Comparison of ENCODE assay signal across 25 cellular contexts in the genomic region with DNA sequence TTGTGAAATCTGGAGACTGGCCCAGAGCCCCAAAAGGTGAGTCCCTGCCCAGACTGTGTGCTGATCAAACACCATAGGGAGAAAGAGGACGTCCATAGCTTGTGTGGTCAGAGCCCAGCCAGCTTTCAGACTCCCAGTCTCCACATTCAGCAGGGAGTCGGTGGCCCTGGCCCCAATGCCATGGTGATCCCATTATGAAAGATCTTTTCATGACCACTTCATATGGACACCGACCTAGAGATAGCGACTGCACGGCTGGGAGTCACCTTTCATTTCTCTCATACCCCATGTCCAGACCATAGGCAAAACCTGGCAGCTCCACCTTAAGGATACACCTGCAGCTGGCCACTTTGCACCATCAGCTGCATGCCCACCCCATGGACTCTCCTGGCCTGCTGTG.
DNase-seq lines count a peak whose midpoint lies in the region; ATAC-seq and TF ChIP-seq lines count a peak whose summit lies in the region.
"Had no signal": no experiment of that assay in that cellular context is flagged by ENCODE, and none has a peak within 500 bp of the region (broad histone marks: within the 10 kb centered on the region; RNA-seq: fewer than 3 reads in every experiment).

No MANE protein-coding gene starts in this region.

- H3K27me3 Mint-ChIP-seq in activated T-cell treated with anti-CD3 and anti-CD28 coated beads, Interleukin-2, amount 50 U/mL, for 24 hours: peaks cover 9% of the 10 kb centered on the region
- H3K27me3 Mint-ChIP-seq in activated T-cell treated with anti-CD3 and anti-CD28 coated beads, Interleukin-2, amount 50 U/mL, for 72 hours (ENCODE audit: low read depth): peaks cover 19% of the 10 kb centered on the region
- no peaks in the 10 kb centered on the region for H3K27me3 Mint-ChIP-seq in activated naive CD8-positive, alpha-beta T cell treated with anti-CD3 and anti-CD28 coated beads, Interleukin-2, amount 50 U/mL, for 24 hours

- no peak for TF ChIP-seq EP300 in stomach (IDR thresholded peaks at IDR 0.05)

- no peak for ATAC-seq in activated T-cell treated with anti-CD3 and anti-CD28 coated beads, Interleukin-2, amount 50 U/mL, for 72 hours (replicated peaks in 1 of 2)
- ATAC-seq in left lobe of liver (no peak), HG02759 (IDR thresholded peaks at IDR 0.05; ENCODE audit: unreplicated experiment) (no peak)
- no peak for ATAC-seq in activated naive CD8-positive, alpha-beta T cell treated with anti-CD3 and anti-CD28 coated beads, Interleukin-2, amount 50 U/mL, for 24 hours

- H3K9me3 Mint-ChIP-seq in activated T-cell treated with anti-CD3 and anti-CD28 coated beads, Interleukin-2, amount 50 U/mL, for 24 hours: no peaks in the 10 kb centered on the region
- H3K9me3 Mint-ChIP-seq in activated T-cell treated with anti-CD3 and anti-CD28 coated beads, Interleukin-2, amount 50 U/mL, for 72 hours: no peaks in the 10 kb centered on the region
- no peaks in the 10 kb centered on the region for H3K9me3 Mint-ChIP-seq in activated naive CD8-positive, alpha-beta T cell treated with anti-CD3 and anti-CD28 coated beads, Interleukin-2, amount 50 U/mL, for 24 hours
- H3K9me3 Mint-ChIP-seq: CD14-positive monocyte; CD8-positive, alpha-beta memory T cell had no signal

- H3K27me3 ChIP-seq in stomach: peaks cover 0 to 8% (median 5%) of the 10 kb centered on the region in 3 donors
- H3K27me3 ChIP-seq: BE2C, SJSA1 had no signal

- peak; percentile 13 for DNase-seq in activated T-cell treated with anti-CD3 and anti-CD28 coated beads, Interleukin-2, amount 50 U/mL, for 24 hours
- no peak for DNase-seq in activated T-cell treated with anti-CD3 and anti-CD28 coated beads, Interleukin-2, amount 50 U/mL, for 72 hours
- DNase-seq in activated CD8-positive, alpha-beta memory T cell treated with anti-CD3 and anti-CD28 coated beads, Interleukin-2, amount 50 U/mL, for 48 hours: peak; percentile 12
- DNase-seq in left lobe of liver (ENCODE audit: low spot score) (peak; percentile 30), stomach (peak; percentile 14), caudate nucleus (lab: John Stamatoyannopoulos, UW) (no peak)
- DNase-seq in activated naive CD8-positive, alpha-beta T cell treated with anti-CD3 and anti-CD28 coated beads, Interleukin-2, amount 50 U/mL, for 24 hours: no peak
- DNase-seq: 8988T; ACHN; BE2C; CD8-positive, alpha-beta memory T cell; DND-41; H7; IMR-90; MM.1S; NCI-H1694 treated with DMSO at 0.1 percent for 48 hours; NCI-H2081; NCI-H2227 treated with DMSO at 0.1 percent for 48 hours; NCI-H69; Right ventricle myocardium superior; RPMI8226 had no signal

- H3K27ac ChIP-seq in stomach (no peak overlapping the region), caudate nucleus (ENCODE audit: low read depth, low read length) (no peak overlapping the region)
- H3K27ac ChIP-seq: KMS-11, SJSA1 had no signal

- no peaks in the 10 kb centered on the region for H3K36me3 Mint-ChIP-seq in activated T-cell treated with anti-CD3 and anti-CD28 coated beads, Interleukin-2, amount 50 U/mL, for 24 hours (ENCODE audit: low read depth)
- no peaks in the 10 kb centered on the region for H3K36me3 Mint-ChIP-seq in activated T-cell treated with anti-CD3 and anti-CD28 coated beads, Interleukin-2, amount 50 U/mL, for 72 hours (ENCODE audit: insufficient read depth in 2 of 2)
- H3K36me3 Mint-ChIP-seq in activated naive CD8-positive, alpha-beta T cell treated with anti-CD3 and anti-CD28 coated beads, Interleukin-2, amount 50 U/mL, for 24 hours (ENCODE audit: low read depth): no peaks in the 10 kb centered on the region
- H3K36me3 Mint-ChIP-seq: CD14-positive monocyte; CD8-positive, alpha-beta memory T cell had no signal

- no peaks in the 10 kb centered on the region for H3K9me3 ChIP-seq in stomach
- H3K9me3 ChIP-seq: BE2C, SJSA1 had no signal

- no peak for TF ChIP-seq CTCF in stomach (IDR thresholded peaks at IDR 0.05)

- H3K4me1 Mint-ChIP-seq in activated T-cell treated with anti-CD3 and anti-CD28 coated beads, Interleukin-2, amount 50 U/mL, for 24 hours (ENCODE audit: low read depth): no peaks in the 10 kb centered on the region
- no peaks in the 10 kb centered on the region for H3K4me1 Mint-ChIP-seq in activated T-cell treated with anti-CD3 and anti-CD28 coated beads, Interleukin-2, amount 50 U/mL, for 72 hours (ENCODE audit: low read depth)
- no peaks in the 10 kb centered on the region for H3K4me1 Mint-ChIP-seq in activated naive CD8-positive, alpha-beta T cell treated with anti-CD3 and anti-CD28 coated beads, Interleukin-2, amount 50 U/mL, for 24 hours
- H3K4me1 Mint-ChIP-seq: CD8-positive, alpha-beta memory T cell had no signal

- intact Hi-C loops in stomach (cut with DNase I; ENCODE audit: low total_unique reads): no loop called here

- no peak overlapping the region for H3K27ac Mint-ChIP-seq in activated T-cell treated with anti-CD3 and anti-CD28 coated beads, Interleukin-2, amount 50 U/mL, for 24 hours
- no peak overlapping the region for H3K27ac Mint-ChIP-seq in activated T-cell treated with anti-CD3 and anti-CD28 coated beads, Interleukin-2, amount 50 U/mL, for 72 hours
- H3K27ac Mint-ChIP-seq in activated naive CD8-positive, alpha-beta T cell treated with anti-CD3 and anti-CD28 coated beads, Interleukin-2, amount 50 U/mL, for 24 hours: no peak overlapping the region
- H3K27ac Mint-ChIP-seq: CD14-positive monocyte; CD8-positive, alpha-beta memory T cell had no signal

- no peak for TF ChIP-seq POLR2A in stomach (IDR thresholded peaks at IDR 0.05)

- no peaks in the 10 kb centered on the region for H3K36me3 ChIP-seq in stomach
- H3K36me3 ChIP-seq: BE2C, SJSA1 had no signal

- no peaks in the 10 kb centered on the region for H3K4me1 ChIP-seq in stomach
- H3K4me1 ChIP-seq: SJSA1 had no signal

- H3K4me3 ChIP-seq in stomach: no peak overlapping the region
- H3K4me3 ChIP-seq: SJSA1 had no signal

- H3K4me3 Mint-ChIP-seq in activated T-cell treated with anti-CD3 and anti-CD28 coated beads, Interleukin-2, amount 50 U/mL, for 24 hours: no peak overlapping the region
- no peak overlapping the region for H3K4me3 Mint-ChIP-seq in activated T-cell treated with anti-CD3 and anti-CD28 coated beads, Interleukin-2, amount 50 U/mL, for 72 hours
- no peak overlapping the region for H3K4me3 Mint-ChIP-seq in activated naive CD8-positive, alpha-beta T cell treated with anti-CD3 and anti-CD28 coated beads, Interleukin-2, amount 50 U/mL, for 24 hours
- H3K4me3 Mint-ChIP-seq: CD14-positive monocyte had no signal

- WGBS in stomach, 5 donors: 77 to 89% (median 81%) methylated on average over 4 to 5 of the region's 5 CpGs

Comparison
In these comparisons a context has a peak if more than half of its experiments do, and no peak if none do; other contexts are left out.
1. DNase-seq: peak in activated T-cell treated with anti-CD3 and anti-CD28 coated beads, Interleukin-2, amount 50 U/mL, for 24 hours (single experiment), activated CD8-positive, alpha-beta memory T cell treated with anti-CD3 and anti-CD28 coated beads, Interleukin-2, amount 50 U/mL, for 48 hours (single experiment), left lobe of liver (single experiment) and stomach (single experiment); none in activated T-cell treated with anti-CD3 and anti-CD28 coated beads, Interleukin-2, amount 50 U/mL, for 72 hours (0 of 2), activated naive CD8-positive, alpha-beta T cell treated with anti-CD3 and anti-CD28 coated beads, Interleukin-2, amount 50 U/mL, for 24 hours (single experiment) and caudate nucleus (0 of 61).